23 cellular contexts compared by ENCODE assay signal in the genomic region with DNA sequence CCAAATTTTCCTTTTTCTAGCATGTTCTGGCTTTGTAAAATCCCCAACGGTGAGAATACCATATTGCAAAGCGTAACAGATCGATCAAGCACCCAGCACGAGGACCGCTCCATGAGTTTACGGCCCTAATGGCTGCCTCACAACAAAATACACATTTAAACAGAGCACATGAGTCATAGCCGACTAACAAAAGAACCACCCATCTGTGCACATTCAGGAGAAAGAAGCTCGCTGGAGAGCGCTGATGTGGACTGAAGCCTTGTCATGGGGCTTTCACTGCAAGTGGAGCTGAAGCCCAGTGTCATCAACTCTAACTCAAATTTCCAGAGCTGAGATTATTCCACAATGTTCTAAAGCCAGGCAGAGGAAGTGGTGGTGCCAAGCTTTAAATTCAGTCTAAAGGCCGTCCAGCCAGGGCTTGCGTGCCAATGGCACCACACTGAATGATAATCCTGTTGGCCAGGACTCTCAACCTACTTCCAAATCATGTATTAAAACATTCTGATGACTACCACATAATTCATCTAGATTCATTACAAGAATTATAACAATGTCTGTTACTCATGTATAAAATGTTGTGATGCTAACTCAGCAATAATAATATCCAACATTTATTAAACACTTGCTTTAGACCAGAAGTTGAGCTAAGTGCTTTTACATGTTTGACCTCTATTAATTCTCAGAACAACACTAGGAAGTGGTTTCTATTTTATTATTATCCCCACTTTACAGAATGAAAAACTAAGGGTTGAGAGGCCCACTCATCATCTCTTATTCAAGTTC.
DNase-seq lines count a peak whose midpoint lies in the region; ATAC-seq, FAIRE-seq and TF ChIP-seq lines count a peak whose summit lies in the region.
"Had no signal": no experiment of that assay in that cellular context is flagged by ENCODE, and none has a peak within 500 bp of the region (broad histone marks: within the 10 kb centered on the region; RNA-seq: fewer than 3 reads in every experiment).

No MANE protein-coding gene starts in this region.

- DNase-seq in DMS153 treated with DMSO at 0.1 percent for 48 hours (lab: John Stamatoyannopoulos, UW; ENCODE audit: unreplicated experiment) = peak; percentile 36
- DNase-seq in NCI-H69 (lab: John Stamatoyannopoulos, UW) = peak; percentile 17
- DNase-seq in H1 (ENCODE audit: low read depth in 1 of 2, low spot score in 2 of 2) = no peak
- no peak for DNase-seq in neuronal stem cell (ENCODE audit: low spot score)
- DNase-seq in dermis blood vessel endothelial cell = no peak
- DNase-seq: activated CD4-positive, CD25-positive, alpha-beta regulatory T cell; activated CD8-positive, alpha-beta T cell treated with anti-CD3 and anti-CD28 coated beads, Interleukin-2, amount 10 ng/mL, durations not matched to agents 7 days and 5 days; activated naive CD4-positive, alpha-beta T cell treated with anti-CD3 and anti-CD28 coated beads, Interleukin-2, amount 10 ng/mL, durations not matched to agents 7 days and 5 days; activated T-cell treated with anti-CD3 and anti-CD28 coated beads, Interleukin-2, amount 50 U/mL, for 4 hours; CD8-positive, alpha-beta T cell; effector memory CD4-positive, alpha-beta T cell; HFFc6; NCI-H1436 treated with DMSO at 0.1 percent for 48 hours; stimulated activated CD4-positive, alpha-beta T cell treated with anti-CD3 and anti-CD28 coated beads, Interleukin-2, amount 100 ng/mL, for 24 hours; stimulated activated naive B cell treated with anti-CD40 and anti-IgM and Interleukin-4, amounts not matched to agents 10 μg/mL and 1 μg/mL and 100 μg/mL, for 72 hours; T-helper 2 cell had no signal

- H2AFZ ChIP-seq in H1 (ENCODE audit: low read length) (peak overlapping the region; percentile 14; the same call in 1 of the 2 replicates), neuronal stem cell (ENCODE audit: low read length) (peak overlapping the region; percentile 82)

- H3K9ac ChIP-seq in H1 (replicated peaks in 1 of 4; ENCODE audit: extremely low read depth in 1 of 4, low read depth in 3 of 4, low read length in 3 of 4) (no peak overlapping the region), neuronal stem cell (ENCODE audit: low read depth, low read length, poor library complexity) (no peak overlapping the region)

- H2BK5ac ChIP-seq in H1 (ENCODE audit: low read depth, low read length) = no peak overlapping the region; the same call in 1 of the 2 replicates
- no peak overlapping the region for H2BK5ac ChIP-seq in neuronal stem cell (ENCODE audit: low read length)

- no peak overlapping the region for H2BK20ac ChIP-seq in H1 (ENCODE audit: low read length)

- no peak for TF ChIP-seq POLR2A in H1 (IDR thresholded peaks at IDR 0.05; ENCODE audit: control extremely low read depth in 1 of 2, low read depth in 2 of 2, low read length in 2 of 2)

- CTCF ChIA-PET in H1 (lab: Charles Lee; ENCODE audit: partially characterized antibody) = interaction anchor here (0.9 to 1.9 kb wide), 2 partner anchors 22 to 29 kb away, joined by 3 to 7 read pairs; no protein-coding TSS in a partner anchor

- H2BK15ac ChIP-seq in H1 (ENCODE audit: low read length) (no peak overlapping the region), neuronal stem cell (ENCODE audit: low read length) (no peak overlapping the region)

- 92% methylated on average over 11 of the region's 11 CpGs; no CpG with 5 or more reads in 1 of the 2 experiments for WGBS in H1 (ENCODE audit: extremely low coverage in 1 of 2, insufficient coverage in 1 of 2, insufficient read length in 1 of 2, insufficient replicate concordance in 2 of 2, low coverage in 1 of 2, low lambda C conversion rate in 2 of 2, missing lambda C conversion rate in 1 of 2), 2 experiments
- WGBS in neuronal stem cell (ENCODE audit: extremely low coverage in 2 of 2, insufficient read length in 2 of 2, insufficient replicate concordance in 1 of 2), 2 donors = no CpG with 5 or more reads among the region's 11 CpGs

- FAIRE-seq in H1 (lab: Jason Lieb, UNC) = no peak

- H2BK12ac ChIP-seq in H1 (ENCODE audit: low read depth, low read length) = no peak overlapping the region
- H2BK12ac ChIP-seq in neuronal stem cell (ENCODE audit: low read length) = no peak overlapping the region

- TF ChIP-seq RAD21 in H1 (IDR thresholded peaks at IDR 0.05 in 1 of 2, conservative IDR thresholded peaks at IDR 0.05 in 1 of 2; ENCODE audit: low read depth in 2 of 2, low read length in 2 of 2) = no peak

- no peaks in the 10 kb centered on the region for H3K79me1 ChIP-seq in H1 (ENCODE audit: low read depth, low read length)
- no peaks in the 10 kb centered on the region for H3K79me1 ChIP-seq in neuronal stem cell (ENCODE audit: low read depth, low read length)

- H2BK120ac ChIP-seq in H1 (replicated peaks; ENCODE audit: low read depth, low read length) (no peak overlapping the region), neuronal stem cell (ENCODE audit: low read depth, low read length) (no peak overlapping the region)

- H4K5ac ChIP-seq in H1 (ENCODE audit: insufficient read length, low read depth, low read length) = no peak overlapping the region

- H3K36me3 ChIP-seq in H1 (ENCODE audit: control insufficient read depth in 2 of 4, insufficient read depth in 4 of 4, low read length in 3 of 4) = no peaks in the 10 kb centered on the region; a peak in 1 of 8 replicates
- H3K36me3 ChIP-seq in neuronal stem cell (replicated peaks in 1 of 2; ENCODE audit: control insufficient read depth in 2 of 2, insufficient read depth in 2 of 2, low read length in 2 of 2) = no peaks in the 10 kb centered on the region
- H3K36me3 ChIP-seq: thoracic aorta had no signal

- ATAC-seq in GM21528 (IDR thresholded peaks at IDR 0.05; ENCODE audit: low FRiP score, unreplicated experiment) = no peak
- ATAC-seq in GM21723 (IDR thresholded peaks at IDR 0.05; ENCODE audit: unreplicated experiment) = no peak
- no peak for ATAC-seq in GM18861 (IDR thresholded peaks at IDR 0.05; ENCODE audit: unreplicated experiment)
- ATAC-seq: activated CD8-positive, alpha-beta T cell treated with anti-CD3 and anti-CD28 coated beads, Interleukin-2, amount 10 ng/mL, durations not matched to agents 7 days and 5 days; activated T-cell treated with anti-CD3 and anti-CD28 coated beads, Interleukin-2, amount 50 U/mL, for 4 hours; CD8-positive, alpha-beta T cell; left lobe of liver; natural killer cell treated with Interleukin-12 subunit alpha and Interleukin-12 subunit beta and Interleukin-15 and Interleukin-18, amount 100 ng/mL, for 72 hours; stimulated activated naive B cell treated with anti-CD40 and anti-IgM and Interleukin-4, amounts not matched to agents 10 μg/mL and 1 μg/mL and 100 μg/mL, for 72 hours had no signal

- no peak for TF ChIP-seq CTCF in H1 (IDR thresholded peaks at IDR 0.05; ENCODE audit: control extremely low read depth in 1 of 3, insufficient read depth in 1 of 3, low read depth in 1 of 3, low read length in 3 of 3)

- H3K18ac ChIP-seq in H1 (ENCODE audit: extremely low read depth, low read length) (no peak overlapping the region), neuronal stem cell (ENCODE audit: low read length) (no peak overlapping the region)

- H3K23me2 ChIP-seq in H1 (ENCODE audit: low read depth, low read length) = no peaks in the 10 kb centered on the region; the same call in 1 of the 2 replicates

- H3K14ac ChIP-seq in H1 (ENCODE audit: insufficient read length) (no peak overlapping the region), neuronal stem cell (ENCODE audit: low read length) (no peak overlapping the region)

- POLR2A ChIA-PET in H1 (lab: Charles Lee; ENCODE audit: partially characterized antibody) = no interaction called here

- no peak overlapping the region for H3K56ac ChIP-seq in H1 (replicated peaks; ENCODE audit: insufficient read length, low read depth, low read length)

- H3K27ac ChIP-seq in H1 (ENCODE audit: low read depth, low read length) (no peak overlapping the region), neuronal stem cell (replicated peaks; ENCODE audit: low read length) (peak overlapping the region; percentile 18)
- H3K27ac ChIP-seq: thoracic aorta had no signal

- H3K9me3 ChIP-seq in H1 (ENCODE audit: insufficient read depth in 2 of 2, low read depth in 1 of 2, low read length in 1 of 2) (no peaks in the 10 kb centered on the region), neuronal stem cell (replicated peaks in 1 of 2; ENCODE audit: control insufficient read depth in 2 of 2, insufficient read depth in 1 of 2, low read depth in 1 of 2, low read length in 2 of 2) (peaks cover 0 to 2% of the 10 kb centered on the region in 2 donors)
- H3K9me3 ChIP-seq: thoracic aorta had no signal

- H3K79me2 ChIP-seq in H1 (ENCODE audit: control insufficient read depth in 1 of 2, insufficient read depth in 2 of 2, low read length in 2 of 2) = no peaks in the 10 kb centered on the region

- H3K4me2 ChIP-seq in H1 (ENCODE audit: insufficient read depth in 1 of 2, low read depth in 2 of 2, low read length in 2 of 2) = no peak overlapping the region
- no peak overlapping the region for H3K4me2 ChIP-seq in neuronal stem cell (ENCODE audit: insufficient read depth, low read length, poor library complexity, severe bottlenecking)

- H4K8ac ChIP-seq in H1 (ENCODE audit: extremely low read depth, insufficient read depth, low read length) = no peak overlapping the region
- no peak overlapping the region for H4K8ac ChIP-seq in neuronal stem cell (ENCODE audit: low read depth, low read length)

- H3K23ac ChIP-seq in H1 (ENCODE audit: insufficient read length) (no peak overlapping the region), neuronal stem cell (ENCODE audit: low read depth, low read length, poor library complexity) (no peak overlapping the region)

- no peak for TF ChIP-seq EP300 in H1 (IDR thresholded peaks at IDR 0.05; ENCODE audit: borderline replicate concordance in 1 of 2, low read depth in 2 of 2, low read length in 2 of 2)

- H4K91ac ChIP-seq in H1 (replicated peaks; ENCODE audit: insufficient read length, low read length) (no peak overlapping the region), neuronal stem cell (ENCODE audit: low read depth, low read length, poor library complexity) (no peak overlapping the region)

- H3K4me1 ChIP-seq in H1 (replicated peaks in 1 of 4; ENCODE audit: control insufficient read depth in 3 of 4, insufficient read depth in 4 of 4, low read length in 3 of 4) = peaks cover 0 to 4% (median 1%) of the 10 kb centered on the region in 4 experiments; a peak in 2 of 7 replicates
- peaks cover 9 to 13% of the 10 kb centered on the region in 2 donors for H3K4me1 ChIP-seq in neuronal stem cell (ENCODE audit: control insufficient read depth in 2 of 2, insufficient read depth in 1 of 2, low read depth in 1 of 2, low read length in 2 of 2)

- no peak overlapping the region for H3K4me3 ChIP-seq in H1 (ENCODE audit: extremely low read depth in 1 of 4, insufficient read depth in 2 of 4, low read depth in 3 of 4, low read length in 4 of 4)
- H3K4me3 ChIP-seq in neuronal stem cell (ENCODE audit: low read length in 2 of 2) = no peak overlapping the region
- H3K4me3 ChIP-seq: skin epidermis, thoracic aorta had no signal

- H2AK5ac ChIP-seq in H1 (ENCODE audit: low read depth, low read length) = no peak overlapping the region
- no peak overlapping the region for H2AK5ac ChIP-seq in neuronal stem cell (ENCODE audit: low read depth, low read length)

- H3K4ac ChIP-seq in H1 (replicated peaks; ENCODE audit: insufficient read length, low read depth, low read length) (no peak overlapping the region), neuronal stem cell (ENCODE audit: low read length) (no peak overlapping the region)

- no peaks in the 10 kb centered on the region for H4K20me1 ChIP-seq in H1 (replicated peaks in 1 of 2; ENCODE audit: control insufficient read depth in 1 of 2, insufficient read depth in 2 of 2, low read length in 2 of 2)

- no peaks in the 10 kb centered on the region for H3K27me3 ChIP-seq in H1 (replicated peaks in 1 of 4; ENCODE audit: control insufficient read depth in 3 of 4, extremely low read depth in 1 of 4, insufficient read depth in 3 of 4, low read length in 3 of 4)
- H3K27me3 ChIP-seq in neuronal stem cell (ENCODE audit: control insufficient read depth in 3 of 3, insufficient read depth in 3 of 3, low read depth in 1 of 3, low read length in 3 of 3) = no peaks in the 10 kb centered on the region

Comparison
In these comparisons a context has a peak if more than half of its experiments do, and no peak if none do; other contexts are left out.
1. DNase-seq: peak in DMS153 treated with DMSO at 0.1 percent for 48 hours (single experiment) and NCI-H69 (single experiment); none in H1 (0 of 2), neuronal stem cell (single experiment) and dermis blood vessel endothelial cell (single experiment).